In genomic region chr5:141040093-141040762, GRCh38 we compare ENCODE assay signal across 8 cellular contexts. TPM values are rescaled to one million over a fixed set of nuclear protein-coding genes. Genes with fewer than 3 reads are reported as not detected.
DNase-seq lines count a peak whose midpoint lies in the region; ATAC-seq and TF ChIP-seq lines count a peak whose summit lies in the region.

No MANE protein-coding gene starts in this region.

- peak; percentile 62; the same call in 1 of the 2 replicates for TF ChIP-seq CTCF in WERI-Rb-1 (IDR thresholded peaks at IDR 0.05; ENCODE audit: low read depth, low read length)

- no peaks in the 10 kb centered on the region for H3K27me3 ChIP-seq in WERI-Rb-1 (ENCODE audit: insufficient read depth, low read depth, severe bottlenecking)
- H3K27me3 ChIP-seq in skeletal muscle tissue (ENCODE audit: control insufficient read depth in 3 of 3, insufficient read depth in 3 of 3, low read length in 3 of 3): no peaks in the 10 kb centered on the region

- H3K9ac ChIP-seq in skeletal muscle tissue (ENCODE audit: low read depth in 1 of 3, low read length in 3 of 3): no peak overlapping the region

- H3K4me3 ChIP-seq in WERI-Rb-1 (ENCODE audit: low read depth, low read length): peak overlapping the region; percentile 95
- H3K4me3 ChIP-seq in iPS-18c (ENCODE audit: insufficient read depth, low read depth, low read length): peak overlapping the region; percentile 73
- H3K4me3 ChIP-seq in skeletal muscle tissue (ENCODE audit: low read length in 3 of 3): peak overlapping the region; percentile 53 to 75 (median 64)

- DNase-seq in COR-L47 (lab: John Stamatoyannopoulos, UW) (peak; percentile 84), NCI-H1436 (lab: John Stamatoyannopoulos, UW) (peak; percentile 91), WERI-Rb-1 (peak; percentile 80)
- DNase-seq in activated CD4-positive, alpha-beta T cell treated with anti-CD3 and anti-CD28 coated beads for 1 hour: no peak
- DNase-seq in activated naive CD4-positive, alpha-beta T cell treated with anti-CD3 and anti-CD28 coated beads, Interleukin-2, amount 50 U/mL, for 16 hours: no peak

- H3K27ac ChIP-seq in WERI-Rb-1 (peak overlapping the region; percentile 99), skeletal muscle tissue (ENCODE audit: low read depth, low read length) (no peak overlapping the region)

- H3K4me1 ChIP-seq in skeletal muscle tissue (ENCODE audit: control insufficient read depth in 3 of 3, insufficient read depth in 3 of 3, low read length in 3 of 3): peaks cover 8 to 12% (median 11%) of the 10 kb centered on the region in 3 donors

- no peaks in the 10 kb centered on the region for H3K9me3 ChIP-seq in WERI-Rb-1 (ENCODE audit: severe bottlenecking)
- H3K9me3 ChIP-seq in iPS-18c (ENCODE audit: control insufficient read depth, insufficient read depth, low read length): no peaks in the 10 kb centered on the region
- peaks cover 0 to 3% (median 0%) of the 10 kb centered on the region in 3 donors for H3K9me3 ChIP-seq in skeletal muscle tissue (ENCODE audit: control insufficient read depth in 3 of 3, low read length in 3 of 3)

- no peak for ATAC-seq in GM21423 (IDR thresholded peaks at IDR 0.05; ENCODE audit: unreplicated experiment)

- no peaks in the 10 kb centered on the region for H3K36me3 ChIP-seq in WERI-Rb-1
- H3K36me3 ChIP-seq in skeletal muscle tissue (ENCODE audit: control insufficient read depth in 3 of 3, insufficient read depth in 3 of 3, low read length in 3 of 3): no peaks in the 10 kb centered on the region

RNA-seq across cellular contexts. Expression of gene PCDHB1, which starts 10.9 kb away (rescaled TPM):
- not detected for total RNA-seq in skeletal muscle tissue

RNA-seq across cellular contexts. Expression of gene PCDHB2, which starts 54.2 kb away (rescaled TPM):
- total RNA-seq in skeletal muscle tissue: 2.6 TPM

Comparison
In these comparisons a context has a peak if more than half of its experiments do, and no peak if none do; other contexts are left out.
1. DNase-seq: peak in COR-L47 (single experiment), NCI-H1436 (single experiment) and WERI-Rb-1 (single experiment); none in activated CD4-positive, alpha-beta T cell treated with anti-CD3 and anti-CD28 coated beads for 1 hour (single experiment) and activated naive CD4-positive, alpha-beta T cell treated with anti-CD3 and anti-CD28 coated beads, Interleukin-2, amount 50 U/mL, for 16 hours (single experiment).
2. Peak in every context shown above with its lines, with median percentiles within 50 percentile points of each other: H3K4me3 ChIP-seq.